9 cellular contexts compared by ENCODE assay signal in the genomic region with DNA sequence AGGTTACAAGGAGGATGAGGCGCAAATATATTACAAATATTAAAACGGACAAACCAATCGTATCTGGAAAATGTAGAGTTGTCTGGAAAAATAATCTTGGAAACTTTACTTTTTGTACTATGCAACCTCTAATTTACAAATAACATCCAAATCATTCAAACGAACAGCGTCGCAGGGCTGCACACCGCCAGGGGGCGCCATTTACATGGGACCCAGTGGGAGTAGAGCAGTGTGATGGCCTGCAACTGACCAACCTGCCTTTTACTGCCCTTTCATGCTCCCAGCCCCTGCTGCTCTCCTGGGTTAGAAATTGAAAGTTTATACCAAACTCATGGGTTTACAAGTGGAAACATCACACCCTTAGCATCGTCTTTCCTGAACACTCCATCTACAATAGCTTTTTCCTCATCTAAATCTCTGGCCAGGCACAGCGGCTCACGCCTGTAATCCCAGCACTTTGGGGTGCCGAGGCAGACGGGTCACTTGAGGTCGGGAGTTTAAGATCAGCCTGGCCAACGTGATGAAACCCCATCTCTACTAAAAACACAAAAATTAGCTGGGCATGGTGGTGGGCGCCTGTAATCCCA. TPM values are rescaled to one million over a fixed set of nuclear protein-coding genes. Genes with fewer than 3 reads are reported as not detected.
A peak's percentile ranks its signal among the peaks of the same experiment; 100 is the strongest.
DNase-seq lines count a peak whose midpoint lies in the region; ATAC-seq and FAIRE-seq lines count a peak whose summit lies in the region.
"Had no signal": no experiment of that assay in that cellular context is flagged by ENCODE, and none has a peak within 500 bp of the region (broad histone marks: within the 10 kb centered on the region; RNA-seq: fewer than 3 reads in every experiment).

No MANE protein-coding gene starts in this region.

- ATAC-seq in HG02840 (IDR thresholded peaks at IDR 0.05; ENCODE audit: low FRiP score, unreplicated experiment): no peak
- ATAC-seq in HG03354 (IDR thresholded peaks at IDR 0.05; ENCODE audit: poor library complexity, severe bottlenecking, unreplicated experiment): no peak

- no peak overlapping the region for H3K4me3 ChIP-seq in SJCRH30
- H3K4me3 ChIP-seq: SK-N-MC had no signal

- no peak for FAIRE-seq in HTR-8/SVneo (lab: Jason Lieb, UNC)

- no peaks in the 10 kb centered on the region for H3K27me3 ChIP-seq in SJCRH30

- no peak overlapping the region for H3K27ac ChIP-seq in SJCRH30
- H3K27ac ChIP-seq: SK-N-MC had no signal

- H3K36me3 ChIP-seq in SJCRH30: no peaks in the 10 kb centered on the region

- H3K9me3 ChIP-seq in SJCRH30 (replicated peaks): no peaks in the 10 kb centered on the region

- DNase-seq in COLO668 (lab: John Stamatoyannopoulos, UW; ENCODE audit: unreplicated experiment): peak; percentile 37
- DNase-seq in HTR-8/SVneo (ENCODE audit: insufficient read length, low spot score): peak; percentile 67
- peak; percentile 65 to 80 for DNase-seq in SJCRH30
- peak; percentile 72 for DNase-seq in activated naive CD4-positive, alpha-beta T cell treated with anti-CD3 and anti-CD28 coated beads, Interleukin-2, amount 50 U/mL, for 16 hours
- peak; percentile 77 for DNase-seq in iPS-NIHi11 (ENCODE audit: low spot score)
- DNase-seq in stimulated activated CD4-positive, alpha-beta T cell treated with anti-CD3 and anti-CD28 coated beads, Interleukin-2, amount 100 ng/mL, for 48 hours: peak; percentile 77 to 81

- H3K4me1 ChIP-seq in SJCRH30: peaks cover 10% of the 10 kb centered on the region

RNA-seq across cellular contexts. Expression of a gene that starts 10.0 kb away (rescaled TPM):
- 2.9 and 3.5 TPM in 2 replicates for total RNA-seq in SJCRH30 (2014; rRNA removed; shearing (Covaris generic))

RNA-seq across cellular contexts. Expression of a gene that starts 20.7 kb away (rescaled TPM):
- total RNA-seq in SJCRH30 (2014; rRNA removed; shearing (Covaris generic)): 49.6 and 69.7 TPM in 2 replicates
